ENCODE assay signal across 1 cellular context in the genomic region with DNA sequence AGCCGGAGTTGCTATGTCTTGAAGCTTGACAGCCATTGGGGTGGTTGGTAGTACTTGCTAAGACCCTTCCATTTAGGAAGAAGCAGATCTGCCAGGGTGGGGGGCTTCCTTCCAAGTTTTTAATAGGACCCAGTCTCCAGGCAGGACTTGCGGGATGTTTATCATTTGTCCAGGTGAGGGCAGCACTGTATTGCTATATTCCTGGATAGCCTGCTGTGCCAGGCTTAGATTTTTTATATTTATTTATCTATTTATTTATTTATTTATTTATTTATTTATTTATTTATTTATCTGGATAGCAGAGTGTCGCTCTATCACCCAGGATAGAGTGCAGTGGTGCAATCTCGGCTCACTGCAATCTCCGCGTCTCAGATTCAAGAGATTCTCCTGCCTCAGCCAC.
A peak's percentile ranks its signal among the peaks of the same experiment; 100 is the strongest.
TF ChIP-seq lines count a peak whose summit lies in the region.

No MANE protein-coding gene starts in this region.

TF ChIP-seq in HEK293, 187 proteins besides CTCF, POLR2A, EP300 and RAD21 (continued from another document and continues in another):
- TF ChIP-seq SP7 (tag by site-specific recombination; IDR thresholded peaks at IDR 0.05) (no peak), ZNF214 (tag by site-specific recombination; IDR thresholded peaks at IDR 0.05; ENCODE audit: borderline replicate concordance) (peak; percentile 21; the same call in 1 of the 2 replicates), TRIM28 (IDR thresholded peaks at IDR 0.05; ENCODE audit: borderline replicate concordance, low read length) (no peak), ZNF621 (tag by site-specific recombination; IDR thresholded peaks at IDR 0.05) (no peak), ZNF670 (tag by site-specific recombination; IDR thresholded peaks at IDR 0.05; ENCODE audit: low read depth) (no peak), ZNF341 (tag by site-specific recombination; IDR thresholded peaks at IDR 0.05; ENCODE audit: low read depth) (peak; percentile 46; the same call in 1 of the 2 replicates), ZNF394 (tag by site-specific recombination; IDR thresholded peaks at IDR 0.05; ENCODE audit: borderline replicate concordance) (peak; percentile 93), ZNF433 (tag by site-specific recombination; IDR thresholded peaks at IDR 0.05; ENCODE audit: low read depth) (peak; percentile 76), ZFP69B (tag by site-specific recombination; IDR thresholded peaks at IDR 0.05) (no peak), ZNF223 (tag by site-specific recombination; IDR thresholded peaks at IDR 0.05) (no peak), ZNF548 (tag by site-specific recombination; IDR thresholded peaks at IDR 0.05) (no peak), ZBTB21 (tag by site-specific recombination; IDR thresholded peaks at IDR 0.05) (peak; percentile 49; the same call in 1 of the 2 replicates), ZNF658 (tag by site-specific recombination; IDR thresholded peaks at IDR 0.05) (no peak), ZNF624 (tag by site-specific recombination; IDR thresholded peaks at IDR 0.05) (no peak), ZNF221 (tag by site-specific recombination; IDR thresholded peaks at IDR 0.05; ENCODE audit: borderline replicate concordance) (no peak; the same call in 1 of the 2 replicates), ZNF792 (tag by site-specific recombination; IDR thresholded peaks at IDR 0.05) (no peak), ZIC2 (tag by site-specific recombination; IDR thresholded peaks at IDR 0.05) (no peak), SP2 (tag by site-specific recombination; IDR thresholded peaks at IDR 0.05) (no peak), ZNF843 (tag by site-specific recombination; IDR thresholded peaks at IDR 0.05) (no peak), MYNN (tag by site-specific recombination; IDR thresholded peaks at IDR 0.05; ENCODE audit: borderline replicate concordance) (no peak), ZNF292 (tag by site-specific recombination; IDR thresholded peaks at IDR 0.05; ENCODE audit: borderline replicate concordance, low read depth) (peak; percentile 84), ZNF596 (tag by site-specific recombination; IDR thresholded peaks at IDR 0.05) (no peak), OSR2 (tag by site-specific recombination; IDR thresholded peaks at IDR 0.05) (no peak), ZNF785 (tag by site-specific recombination; IDR thresholded peaks at IDR 0.05) (no peak), ZBTB20 (tag by site-specific recombination; IDR thresholded peaks at IDR 0.05) (no peak), ZNF202 (tag by site-specific recombination; IDR thresholded peaks at IDR 0.05; ENCODE audit: borderline replicate concordance) (peak; percentile 95; the same call in 1 of the 2 replicates), ZNF24 (tag by site-specific recombination; IDR thresholded peaks at IDR 0.05) (no peak), ZNF138 (tag by site-specific recombination; IDR thresholded peaks at IDR 0.05; ENCODE audit: borderline replicate concordance) (peak; percentile 86; the same call in 1 of the 2 replicates), GFI1B (tag by site-specific recombination; IDR thresholded peaks at IDR 0.05) (0 out of 2 replicates have a peak, but pooled peaks have one; percentile 16), ZNF830 (tag by site-specific recombination; IDR thresholded peaks at IDR 0.05; ENCODE audit: low read depth) (no peak)
- TF ChIP-seq, protein P1, sequence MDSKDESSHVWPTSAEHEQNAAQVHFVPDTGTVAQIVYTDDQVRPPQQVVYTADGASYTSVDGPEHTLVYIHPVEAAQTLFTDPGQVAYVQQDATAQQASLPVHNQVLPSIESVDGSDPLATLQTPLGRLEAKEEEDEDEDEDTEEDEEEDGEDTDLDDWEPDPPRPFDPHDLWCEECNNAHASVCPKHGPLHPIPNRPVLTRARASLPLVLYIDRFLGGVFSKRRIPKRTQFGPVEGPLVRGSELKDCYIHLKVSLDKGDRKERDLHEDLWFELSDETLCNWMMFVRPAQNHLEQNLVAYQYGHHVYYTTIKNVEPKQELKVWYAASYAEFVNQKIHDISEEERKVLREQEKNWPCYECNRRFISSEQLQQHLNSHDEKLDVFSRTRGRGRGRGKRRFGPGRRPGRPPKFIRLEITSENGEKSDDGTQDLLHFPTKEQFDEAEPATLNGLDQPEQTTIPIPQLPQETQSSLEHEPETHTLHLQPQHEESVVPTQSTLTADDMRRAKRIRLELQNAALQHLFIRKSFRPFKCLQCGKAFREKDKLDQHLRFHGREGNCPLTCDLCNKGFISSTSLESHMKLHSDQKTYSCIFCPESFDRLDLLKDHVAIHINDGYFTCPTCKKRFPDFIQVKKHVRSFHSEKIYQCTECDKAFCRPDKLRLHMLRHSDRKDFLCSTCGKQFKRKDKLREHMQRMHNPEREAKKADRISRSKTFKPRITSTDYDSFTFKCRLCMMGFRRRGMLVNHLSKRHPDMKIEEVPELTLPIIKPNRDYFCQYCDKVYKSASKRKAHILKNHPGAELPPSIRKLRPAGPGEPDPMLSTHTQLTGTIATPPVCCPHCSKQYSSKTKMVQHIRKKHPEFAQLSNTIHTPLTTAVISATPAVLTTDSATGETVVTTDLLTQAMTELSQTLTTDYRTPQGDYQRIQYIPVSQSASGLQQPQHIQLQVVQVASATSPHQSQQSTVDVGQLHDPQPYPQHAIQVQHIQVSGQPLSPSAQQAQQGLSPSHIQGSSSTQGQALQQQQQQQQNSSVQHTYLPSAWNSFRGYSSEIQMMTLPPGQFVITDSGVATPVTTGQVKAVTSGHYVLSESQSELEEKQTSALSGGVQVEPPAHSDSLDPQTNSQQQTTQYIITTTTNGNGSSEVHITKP (tag by site-specific recombination; IDR thresholded peaks at IDR 0.05): no peak
- TF ChIP-seq, protein P2, sequence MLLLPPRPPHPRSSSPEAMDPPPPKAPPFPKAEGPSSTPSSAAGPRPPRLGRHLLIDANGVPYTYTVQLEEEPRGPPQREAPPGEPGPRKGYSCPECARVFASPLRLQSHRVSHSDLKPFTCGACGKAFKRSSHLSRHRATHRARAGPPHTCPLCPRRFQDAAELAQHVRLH (tag by site-specific recombination; IDR thresholded peaks at IDR 0.05): peak; percentile 77; the same call in 1 of the 2 replicates
- TF ChIP-seq, protein P3, sequence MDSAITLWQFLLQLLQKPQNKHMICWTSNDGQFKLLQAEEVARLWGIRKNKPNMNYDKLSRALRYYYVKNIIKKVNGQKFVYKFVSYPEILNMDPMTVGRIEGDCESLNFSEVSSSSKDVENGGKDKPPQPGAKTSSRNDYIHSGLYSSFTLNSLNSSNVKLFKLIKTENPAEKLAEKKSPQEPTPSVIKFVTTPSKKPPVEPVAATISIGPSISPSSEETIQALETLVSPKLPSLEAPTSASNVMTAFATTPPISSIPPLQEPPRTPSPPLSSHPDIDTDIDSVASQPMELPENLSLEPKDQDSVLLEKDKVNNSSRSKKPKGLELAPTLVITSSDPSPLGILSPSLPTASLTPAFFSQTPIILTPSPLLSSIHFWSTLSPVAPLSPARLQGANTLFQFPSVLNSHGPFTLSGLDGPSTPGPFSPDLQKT (IDR thresholded peaks at IDR 0.05; ENCODE audit: borderline replicate concordance, low read depth, low read length): no peak
- TF ChIP-seq, protein P4, sequence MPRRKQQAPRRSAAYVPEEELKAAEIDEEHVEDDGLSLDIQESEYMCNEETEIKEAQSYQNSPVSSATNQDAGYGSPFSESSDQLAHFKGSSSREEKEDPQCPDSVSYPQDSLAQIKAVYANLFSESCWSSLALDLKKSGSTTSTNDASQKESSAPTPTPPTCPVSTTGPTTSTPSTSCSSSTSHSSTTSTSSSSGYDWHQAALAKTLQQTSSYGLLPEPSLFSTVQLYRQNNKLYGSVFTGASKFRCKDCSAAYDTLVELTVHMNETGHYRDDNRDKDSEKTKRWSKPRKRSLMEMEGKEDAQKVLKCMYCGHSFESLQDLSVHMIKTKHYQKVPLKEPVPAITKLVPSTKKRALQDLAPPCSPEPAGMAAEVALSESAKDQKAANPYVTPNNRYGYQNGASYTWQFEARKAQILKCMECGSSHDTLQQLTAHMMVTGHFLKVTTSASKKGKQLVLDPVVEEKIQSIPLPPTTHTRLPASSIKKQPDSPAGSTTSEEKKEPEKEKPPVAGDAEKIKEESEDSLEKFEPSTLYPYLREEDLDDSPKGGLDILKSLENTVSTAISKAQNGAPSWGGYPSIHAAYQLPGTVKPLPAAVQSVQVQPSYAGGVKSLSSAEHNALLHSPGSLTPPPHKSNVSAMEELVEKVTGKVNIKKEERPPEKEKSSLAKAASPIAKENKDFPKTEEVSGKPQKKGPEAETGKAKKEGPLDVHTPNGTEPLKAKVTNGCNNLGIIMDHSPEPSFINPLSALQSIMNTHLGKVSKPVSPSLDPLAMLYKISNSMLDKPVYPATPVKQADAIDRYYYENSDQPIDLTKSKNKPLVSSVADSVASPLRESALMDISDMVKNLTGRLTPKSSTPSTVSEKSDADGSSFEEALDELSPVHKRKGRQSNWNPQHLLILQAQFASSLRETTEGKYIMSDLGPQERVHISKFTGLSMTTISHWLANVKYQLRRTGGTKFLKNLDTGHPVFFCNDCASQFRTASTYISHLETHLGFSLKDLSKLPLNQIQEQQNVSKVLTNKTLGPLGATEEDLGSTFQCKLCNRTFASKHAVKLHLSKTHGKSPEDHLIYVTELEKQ (tag by site-specific recombination; IDR thresholded peaks at IDR 0.05; ENCODE audit: borderline replicate concordance): no peak
- TF ChIP-seq, protein P5, sequence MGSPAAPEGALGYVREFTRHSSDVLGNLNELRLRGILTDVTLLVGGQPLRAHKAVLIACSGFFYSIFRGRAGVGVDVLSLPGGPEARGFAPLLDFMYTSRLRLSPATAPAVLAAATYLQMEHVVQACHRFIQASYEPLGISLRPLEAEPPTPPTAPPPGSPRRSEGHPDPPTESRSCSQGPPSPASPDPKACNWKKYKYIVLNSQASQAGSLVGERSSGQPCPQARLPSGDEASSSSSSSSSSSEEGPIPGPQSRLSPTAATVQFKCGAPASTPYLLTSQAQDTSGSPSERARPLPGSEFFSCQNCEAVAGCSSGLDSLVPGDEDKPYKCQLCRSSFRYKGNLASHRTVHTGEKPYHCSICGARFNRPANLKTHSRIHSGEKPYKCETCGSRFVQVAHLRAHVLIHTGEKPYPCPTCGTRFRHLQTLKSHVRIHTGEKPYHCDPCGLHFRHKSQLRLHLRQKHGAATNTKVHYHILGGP (tag by site-specific recombination; IDR thresholded peaks at IDR 0.05): no peak
- TF ChIP-seq, protein P6, sequence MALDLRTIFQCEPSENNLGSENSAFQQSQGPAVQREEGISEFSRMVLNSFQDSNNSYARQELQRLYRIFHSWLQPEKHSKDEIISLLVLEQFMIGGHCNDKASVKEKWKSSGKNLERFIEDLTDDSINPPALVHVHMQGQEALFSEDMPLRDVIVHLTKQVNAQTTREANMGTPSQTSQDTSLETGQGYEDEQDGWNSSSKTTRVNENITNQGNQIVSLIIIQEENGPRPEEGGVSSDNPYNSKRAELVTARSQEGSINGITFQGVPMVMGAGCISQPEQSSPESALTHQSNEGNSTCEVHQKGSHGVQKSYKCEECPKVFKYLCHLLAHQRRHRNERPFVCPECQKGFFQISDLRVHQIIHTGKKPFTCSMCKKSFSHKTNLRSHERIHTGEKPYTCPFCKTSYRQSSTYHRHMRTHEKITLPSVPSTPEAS (tag by site-specific recombination; IDR thresholded peaks at IDR 0.05): no peak
- TF ChIP-seq, protein P7, sequence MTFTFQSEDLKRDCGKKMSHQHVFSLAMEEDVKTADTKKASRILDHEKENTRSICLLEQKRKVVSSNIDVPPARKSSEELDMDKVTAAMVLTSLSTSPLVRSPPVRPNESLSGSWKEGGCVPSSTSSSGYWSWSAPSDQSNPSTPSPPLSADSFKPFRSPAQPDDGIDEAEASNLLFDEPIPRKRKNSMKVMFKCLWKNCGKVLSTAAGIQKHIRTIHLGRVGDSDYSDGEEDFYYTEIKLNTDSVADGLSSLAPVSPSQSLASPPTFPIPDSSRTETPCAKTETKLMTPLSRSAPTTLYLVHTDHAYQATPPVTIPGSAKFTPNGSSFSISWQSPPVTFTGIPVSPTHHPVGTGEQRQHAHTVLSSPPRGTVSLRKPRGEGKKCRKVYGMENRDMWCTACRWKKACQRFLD (tag by site-specific recombination; IDR thresholded peaks at IDR 0.05): 0 out of 2 replicates have a peak, but pooled peaks have one; percentile 49
- TF ChIP-seq, protein P8, sequence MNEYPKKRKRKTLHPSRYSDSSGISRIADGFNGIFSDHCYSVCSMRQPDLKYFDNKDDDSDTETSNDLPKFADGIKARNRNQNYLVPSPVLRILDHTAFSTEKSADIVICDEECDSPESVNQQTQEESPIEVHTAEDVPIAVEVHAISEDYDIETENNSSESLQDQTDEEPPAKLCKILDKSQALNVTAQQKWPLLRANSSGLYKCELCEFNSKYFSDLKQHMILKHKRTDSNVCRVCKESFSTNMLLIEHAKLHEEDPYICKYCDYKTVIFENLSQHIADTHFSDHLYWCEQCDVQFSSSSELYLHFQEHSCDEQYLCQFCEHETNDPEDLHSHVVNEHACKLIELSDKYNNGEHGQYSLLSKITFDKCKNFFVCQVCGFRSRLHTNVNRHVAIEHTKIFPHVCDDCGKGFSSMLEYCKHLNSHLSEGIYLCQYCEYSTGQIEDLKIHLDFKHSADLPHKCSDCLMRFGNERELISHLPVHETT (tag by site-specific recombination; IDR thresholded peaks at IDR 0.05): no peak
- TF ChIP-seq, protein P9, sequence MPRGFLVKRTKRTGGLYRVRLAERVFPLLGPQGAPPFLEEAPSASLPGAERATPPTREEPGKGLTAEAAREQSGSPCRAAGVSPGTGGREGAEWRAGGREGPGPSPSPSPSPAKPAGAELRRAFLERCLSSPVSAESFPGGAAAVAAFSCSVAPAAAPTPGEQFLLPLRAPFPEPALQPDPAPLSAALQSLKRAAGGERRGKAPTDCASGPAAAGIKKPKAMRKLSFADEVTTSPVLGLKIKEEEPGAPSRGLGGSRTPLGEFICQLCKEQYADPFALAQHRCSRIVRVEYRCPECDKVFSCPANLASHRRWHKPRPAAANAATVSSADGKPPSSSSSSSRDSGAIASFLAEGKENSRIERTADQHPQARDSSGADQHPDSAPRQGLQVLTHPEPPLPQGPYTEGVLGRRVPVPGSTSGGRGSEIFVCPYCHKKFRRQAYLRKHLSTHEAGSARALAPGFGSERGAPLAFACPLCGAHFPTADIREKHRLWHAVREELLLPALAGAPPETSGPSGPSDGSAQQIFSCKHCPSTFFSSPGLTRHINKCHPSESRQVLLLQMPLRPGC (tag by site-specific recombination; IDR thresholded peaks at IDR 0.05): no peak
- TF ChIP-seq, protein P10, sequence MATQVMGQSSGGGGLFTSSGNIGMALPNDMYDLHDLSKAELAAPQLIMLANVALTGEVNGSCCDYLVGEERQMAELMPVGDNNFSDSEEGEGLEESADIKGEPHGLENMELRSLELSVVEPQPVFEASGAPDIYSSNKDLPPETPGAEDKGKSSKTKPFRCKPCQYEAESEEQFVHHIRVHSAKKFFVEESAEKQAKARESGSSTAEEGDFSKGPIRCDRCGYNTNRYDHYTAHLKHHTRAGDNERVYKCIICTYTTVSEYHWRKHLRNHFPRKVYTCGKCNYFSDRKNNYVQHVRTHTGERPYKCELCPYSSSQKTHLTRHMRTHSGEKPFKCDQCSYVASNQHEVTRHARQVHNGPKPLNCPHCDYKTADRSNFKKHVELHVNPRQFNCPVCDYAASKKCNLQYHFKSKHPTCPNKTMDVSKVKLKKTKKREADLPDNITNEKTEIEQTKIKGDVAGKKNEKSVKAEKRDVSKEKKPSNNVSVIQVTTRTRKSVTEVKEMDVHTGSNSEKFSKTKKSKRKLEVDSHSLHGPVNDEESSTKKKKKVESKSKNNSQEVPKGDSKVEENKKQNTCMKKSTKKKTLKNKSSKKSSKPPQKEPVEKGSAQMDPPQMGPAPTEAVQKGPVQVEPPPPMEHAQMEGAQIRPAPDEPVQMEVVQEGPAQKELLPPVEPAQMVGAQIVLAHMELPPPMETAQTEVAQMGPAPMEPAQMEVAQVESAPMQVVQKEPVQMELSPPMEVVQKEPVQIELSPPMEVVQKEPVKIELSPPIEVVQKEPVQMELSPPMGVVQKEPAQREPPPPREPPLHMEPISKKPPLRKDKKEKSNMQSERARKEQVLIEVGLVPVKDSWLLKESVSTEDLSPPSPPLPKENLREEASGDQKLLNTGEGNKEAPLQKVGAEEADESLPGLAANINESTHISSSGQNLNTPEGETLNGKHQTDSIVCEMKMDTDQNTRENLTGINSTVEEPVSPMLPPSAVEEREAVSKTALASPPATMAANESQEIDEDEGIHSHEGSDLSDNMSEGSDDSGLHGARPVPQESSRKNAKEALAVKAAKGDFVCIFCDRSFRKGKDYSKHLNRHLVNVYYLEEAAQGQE (tag by site-specific recombination; IDR thresholded peaks at IDR 0.05): peak; percentile 80
